In the genomic region with DNA sequence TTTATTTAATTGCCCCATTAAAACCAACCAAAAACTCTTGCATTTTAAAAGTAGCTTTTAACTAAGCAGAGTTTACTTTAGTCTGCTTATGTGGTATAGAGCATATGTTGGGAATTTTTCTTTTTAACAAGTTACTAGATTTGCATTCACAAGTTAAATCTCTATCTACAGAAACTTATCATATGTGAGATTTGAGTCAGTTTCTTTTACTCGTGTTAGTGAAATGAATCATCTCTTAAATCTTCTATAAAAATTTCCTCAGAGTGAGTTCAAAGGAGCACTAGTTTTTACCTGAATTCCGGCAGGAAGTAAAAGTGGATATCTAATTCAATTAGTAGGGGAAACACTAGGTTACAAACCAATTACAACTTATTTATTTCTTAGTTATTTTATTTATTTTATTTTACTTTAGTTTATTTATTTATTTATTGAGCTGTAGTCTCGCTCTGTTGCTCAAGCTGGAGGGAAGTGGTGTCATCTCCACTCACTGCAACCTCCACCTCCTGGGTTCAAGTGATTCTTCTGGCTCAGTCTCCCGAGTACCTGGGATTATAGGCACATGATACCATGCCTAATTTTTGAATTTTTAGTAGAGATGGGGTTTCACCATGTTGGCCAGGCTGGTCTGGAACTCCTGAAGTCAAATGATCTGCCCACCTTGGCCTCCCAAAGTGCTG, we compare ENCODE assay signal across 15 cellular contexts.
DNase-seq lines count a peak whose midpoint lies in the region; ATAC-seq and TF ChIP-seq lines count a peak whose summit lies in the region.
"Had no signal": no experiment of that assay in that cellular context is flagged by ENCODE, and none has a peak within 500 bp of the region (broad histone marks: within the 10 kb centered on the region; RNA-seq: fewer than 3 reads in every experiment).

No MANE protein-coding gene starts in this region.

- TF ChIP-seq CTCF in OCI-LY3 (IDR thresholded peaks at IDR 0.05; ENCODE audit: low read depth, low read length) = no peak
- TF ChIP-seq CTCF in osteoblast (IDR thresholded peaks at IDR 0.05; ENCODE audit: extremely low read depth, low read depth, low read length) = no peak

- H3K4me3 ChIP-seq in OCI-LY3 (ENCODE audit: low read length) = peak overlapping the region; percentile 28
- no peak overlapping the region for H3K4me3 ChIP-seq in osteoblast (ENCODE audit: insufficient read depth, low read length)
- H3K4me3 ChIP-seq: cardiac muscle cell, left ventricle myocardium inferior, uterus had no signal

- H3K79me2 ChIP-seq in OCI-LY3 (ENCODE audit: low read length) (no peaks in the 10 kb centered on the region), osteoblast (ENCODE audit: insufficient read depth, low read length) (no peaks in the 10 kb centered on the region)

- peak overlapping the region; percentile 71 for H3K27ac ChIP-seq in OCI-LY3 (ENCODE audit: low read length)
- H3K27ac ChIP-seq in osteoblast (ENCODE audit: low read depth, low read length) = no peak overlapping the region
- H3K27ac ChIP-seq: cardiac muscle cell, KMS-11, left ventricle myocardium inferior, uterus had no signal

- H3K36me3 ChIP-seq in OCI-LY3 (replicated peaks; ENCODE audit: low read depth, low read length) = peaks cover 2% of the 10 kb centered on the region
- H3K36me3 ChIP-seq in osteoblast (ENCODE audit: insufficient read depth, low read length) = no peaks in the 10 kb centered on the region
- H3K36me3 ChIP-seq: cardiac muscle cell, left ventricle myocardium inferior, uterus had no signal

- H3K4me1 ChIP-seq in OCI-LY3 (ENCODE audit: low read length) (peaks cover 39% of the 10 kb centered on the region), osteoblast (ENCODE audit: insufficient read depth, low read length) (no peaks in the 10 kb centered on the region)
- H3K4me1 ChIP-seq: left ventricle myocardium inferior, uterus had no signal

- H3K27me3 ChIP-seq in OCI-LY3 (ENCODE audit: low read depth, low read length) (no peaks in the 10 kb centered on the region), osteoblast (ENCODE audit: insufficient read depth, low read length) (no peaks in the 10 kb centered on the region)
- H3K27me3 ChIP-seq: cardiac muscle cell, uterus had no signal

- H3K9me3 ChIP-seq in OCI-LY3 (ENCODE audit: insufficient read depth, low read length) = peaks cover 3% of the 10 kb centered on the region; the same call in 1 of the 2 replicates
- H3K9me3 ChIP-seq in osteoblast (ENCODE audit: low read depth, low read length) = peaks cover 4% of the 10 kb centered on the region
- H3K9me3 ChIP-seq: left ventricle myocardium inferior, uterus had no signal

- H4K20me1 ChIP-seq in OCI-LY3 (ENCODE audit: insufficient read depth, low read length) (no peaks in the 10 kb centered on the region), osteoblast (ENCODE audit: insufficient read depth, low read length) (no peaks in the 10 kb centered on the region)

- H3K9ac ChIP-seq in OCI-LY3 (ENCODE audit: low read length) = 0 out of 2 replicates have a peak overlapping the region, but pooled peaks have one; percentile 14
- H3K9ac ChIP-seq: KMS-11 had no signal

- no peak for DNase-seq in GM19238 (ENCODE audit: insufficient read length, low spot score)
- no peak for DNase-seq in SHP77 (lab: John Stamatoyannopoulos, UW)
- no peak for DNase-seq in osteoblast (ENCODE audit: insufficient read length, low spot score, missing footprints)
- no peak for DNase-seq in islet precursor cell
- DNase-seq: activated naive CD8-positive, alpha-beta T cell treated with anti-CD3 and anti-CD28 coated beads, Interleukin-2, amount 10 ng/mL, durations not matched to agents 7 days and 5 days; activated T-cell treated with anti-CD3 and anti-CD28 coated beads, Interleukin-2, amount 50 U/mL, for 4 hours; left ventricle myocardium inferior; NCI-H1417; uterus had no signal

- ATAC-seq in GM18907 (IDR thresholded peaks at IDR 0.05; ENCODE audit: unreplicated experiment) = peak; percentile 96
- peak; percentile 66 for ATAC-seq in GM21723 (IDR thresholded peaks at IDR 0.05; ENCODE audit: unreplicated experiment)
- ATAC-seq in HG03060 (IDR thresholded peaks at IDR 0.05; ENCODE audit: low read depth, unreplicated experiment) = peak; percentile 58
- ATAC-seq: activated T-cell treated with anti-CD3 and anti-CD28 coated beads, Interleukin-2, amount 50 U/mL, for 4 hours had no signal

- H3K4me2 ChIP-seq in OCI-LY3 (ENCODE audit: low read length) (peak overlapping the region; percentile 55), osteoblast (ENCODE audit: insufficient read depth, low read length) (no peak overlapping the region)
- H3K4me2 ChIP-seq: KMS-11 had no signal

- H2AFZ ChIP-seq in OCI-LY3 (ENCODE audit: low read depth, low read length) (no peak overlapping the region), osteoblast (ENCODE audit: low read length) (no peak overlapping the region)
